15 cellular contexts compared by ENCODE assay signal in genomic region chr1:47677241-47677940, GRCh38.
"Had no signal": no experiment of that assay in that cellular context is flagged by ENCODE, and none has a peak within 500 bp of the region (broad histone marks: within the 10 kb centered on the region; RNA-seq: fewer than 3 reads in every experiment).

No MANE protein-coding gene starts in this region.

- FAIRE-seq: TTC549 had no signal

- H3K27me3 ChIP-seq: breast epithelium, foreskin keratinocyte had no signal

- H3K36me3 ChIP-seq: breast epithelium, left ventricle myocardium inferior had no signal

- ATAC-seq: foreskin keratinocyte; right cardiac atrium; stimulated activated naive B cell treated with anti-CD40 and anti-IgM and Interleukin-4, amounts not matched to agents 10 μg/mL and 1 μg/mL and 100 μg/mL, for 72 hours; T-helper 17 cell had no signal

- H3K27ac Mint-ChIP-seq: activated naive CD8-positive, alpha-beta T cell treated with anti-CD3 and anti-CD28 coated beads for 36 hours; activated T-cell treated with anti-CD3 and anti-CD28 coated beads, Interleukin-2, amount 50 U/mL, for 24 hours; stimulated activated naive B cell treated with anti-CD40 and anti-IgM and Interleukin-4, amounts not matched to agents 10 μg/mL and 1 μg/mL and 100 μg/mL, for 72 hours; T-helper 17 cell had no signal

- H3K4me3 ChIP-seq: breast epithelium, dorsolateral prefrontal cortex, left ventricle myocardium inferior had no signal

- DNase-seq: activated CD4-positive, alpha-beta T cell treated with anti-CD3 and anti-CD28 coated beads, Interleukin-2, amount 50 U/mL, for 1 hour; activated CD4-positive, CD25-positive, alpha-beta regulatory T cell; activated gamma-delta T cell treated with Interleukin-2 at 50 U/mL for 16 hours; activated naive CD8-positive, alpha-beta T cell treated with anti-CD3 and anti-CD28 coated beads for 36 hours; activated T-cell treated with anti-CD3 and anti-CD28 coated beads, Interleukin-2, amount 50 U/mL, for 24 hours; dorsolateral prefrontal cortex; foreskin keratinocyte; left ventricle myocardium inferior; midbrain; stimulated activated CD4-positive, alpha-beta T cell treated with anti-CD3 and anti-CD28 coated beads, Interleukin-1b, Interleukin-23, amount 100 ng/mL, for 48 hours; stimulated activated naive B cell treated with anti-CD40 and anti-IgM and Interleukin-4, amounts not matched to agents 10 μg/mL and 1 μg/mL and 100 μg/mL, for 72 hours; T-helper 17 cell had no signal

- H3K4me1 Mint-ChIP-seq: activated naive CD8-positive, alpha-beta T cell treated with anti-CD3 and anti-CD28 coated beads for 36 hours; T-helper 17 cell had no signal

- H3K4me3 Mint-ChIP-seq: activated naive CD8-positive, alpha-beta T cell treated with anti-CD3 and anti-CD28 coated beads for 36 hours; activated T-cell treated with anti-CD3 and anti-CD28 coated beads, Interleukin-2, amount 50 U/mL, for 24 hours; stimulated activated naive B cell treated with anti-CD40 and anti-IgM and Interleukin-4, amounts not matched to agents 10 μg/mL and 1 μg/mL and 100 μg/mL, for 72 hours; T-helper 17 cell had no signal

- H3K27ac ChIP-seq: breast epithelium, dorsolateral prefrontal cortex, foreskin keratinocyte, left ventricle myocardium inferior had no signal

- H3K4me1 ChIP-seq: breast epithelium, foreskin keratinocyte, left ventricle myocardium inferior had no signal
